Comparison of ENCODE assay signal across 25 cellular contexts in genomic region chr18:8448091-8448490, GRCh38.
"Had no signal": no experiment of that assay in that cellular context is flagged by ENCODE, and none has a peak within 500 bp of the region (broad histone marks: within the 10 kb centered on the region; RNA-seq: fewer than 3 reads in every experiment).

No MANE protein-coding gene starts in this region.

- H3K4me3 ChIP-seq: body of pancreas, ovary, smooth muscle cell, upper lobe of right lung had no signal

- H3K27ac ChIP-seq: body of pancreas, neutrophil, ovary, upper lobe of right lung had no signal

- H3K36me3 Mint-ChIP-seq: activated naive CD4-positive, alpha-beta T cell treated with anti-CD3 and anti-CD28 coated beads, Interleukin-2, amount 50 U/mL, for 72 hours; mesothelial cell of epicardium; naive B cell; stimulated activated memory B cell treated with anti-CD40 and anti-IgM and Interleukin-4, amounts not matched to agents 10 μg/mL and 1 μg/mL and 100 μg/mL, for 72 hours had no signal

- H3K27me3 ChIP-seq: body of pancreas, neutrophil, ovary, upper lobe of right lung had no signal

- H3K36me3 ChIP-seq: neutrophil, ovary, upper lobe of right lung had no signal

- H3K9me3 Mint-ChIP-seq: activated naive CD4-positive, alpha-beta T cell treated with anti-CD3 and anti-CD28 coated beads, Interleukin-2, amount 50 U/mL, for 72 hours; activated T-cell treated with anti-CD3 and anti-CD28 coated beads, Interleukin-2, amount 50 U/mL, for 72 hours; endodermal cell; stimulated activated memory B cell treated with anti-CD40 and anti-IgM and Interleukin-4, amounts not matched to agents 10 μg/mL and 1 μg/mL and 100 μg/mL, for 72 hours; stimulated activated naive CD8-positive, alpha-beta T cell treated with anti-CD3 and anti-CD28 coated beads, Interleukin-15, amount 100 ng/mL, for 72 hours had no signal

- DNase-seq: activated CD4-positive, alpha-beta T cell treated with anti-CD3 and anti-CD28 coated beads for 4 hours; activated CD4-positive, alpha-beta T cell treated with anti-CD3 and anti-CD28 coated beads, Interleukin-2, amount 50 U/mL, for 4 hours; activated CD4-positive, CD25-positive, alpha-beta regulatory T cell; activated naive CD4-positive, alpha-beta T cell; activated T-cell treated with anti-CD3 and anti-CD28 coated beads for 4 hours; activated T-cell treated with anti-CD3 and anti-CD28 coated beads, Interleukin-2, amount 50 U/mL, for 72 hours; body of pancreas; central memory CD4-positive, alpha-beta T cell; endodermal cell; head of caudate nucleus; naive B cell; nephron progenitor cell; ovary; stimulated activated CD4-positive, alpha-beta T cell treated with anti-CD3 and anti-CD28 coated beads, Interleukin-1b, Interleukin-23, amount 100 ng/mL, for 48 hours; stimulated activated CD4-positive, alpha-beta T cell treated with anti-CD3 and anti-CD28 coated beads, Interleukin-4, amount 100 ng/mL, for 4 hours; stimulated activated CD8-positive, alpha-beta memory T cell treated with anti-CD3 and anti-CD28 coated beads, Interleukin-4, amount 100 ng/mL, for 48 hours; stimulated activated naive CD8-positive, alpha-beta T cell treated with anti-CD3 and anti-CD28 coated beads, Interleukin-15, amount 100 ng/mL, for 72 hours; substantia nigra; upper lobe of right lung had no signal

- H3K4me1 Mint-ChIP-seq: mesothelial cell of epicardium; naive B cell; stimulated activated memory B cell treated with anti-CD40 and anti-IgM and Interleukin-4, amounts not matched to agents 10 μg/mL and 1 μg/mL and 100 μg/mL, for 72 hours; stimulated activated naive CD8-positive, alpha-beta T cell treated with anti-CD3 and anti-CD28 coated beads, Interleukin-15, amount 100 ng/mL, for 72 hours had no signal

- H3K27ac Mint-ChIP-seq: activated naive CD4-positive, alpha-beta T cell treated with anti-CD3 and anti-CD28 coated beads, Interleukin-2, amount 50 U/mL, for 72 hours; activated T-cell treated with anti-CD3 and anti-CD28 coated beads, Interleukin-2, amount 50 U/mL, for 72 hours; endodermal cell; mesothelial cell of epicardium; naive B cell; nephron progenitor cell; progenitor cell of endocrine pancreas; stimulated activated memory B cell treated with anti-CD40 and anti-IgM and Interleukin-4, amounts not matched to agents 10 μg/mL and 1 μg/mL and 100 μg/mL, for 72 hours; stimulated activated naive CD8-positive, alpha-beta T cell treated with anti-CD3 and anti-CD28 coated beads, Interleukin-15, amount 100 ng/mL, for 72 hours had no signal

- H3K4me3 Mint-ChIP-seq: activated T-cell treated with anti-CD3 and anti-CD28 coated beads, Interleukin-2, amount 50 U/mL, for 72 hours; endodermal cell; mesothelial cell of epicardium; naive B cell; nephron progenitor cell; stimulated activated memory B cell treated with anti-CD40 and anti-IgM and Interleukin-4, amounts not matched to agents 10 μg/mL and 1 μg/mL and 100 μg/mL, for 72 hours; stimulated activated naive CD8-positive, alpha-beta T cell treated with anti-CD3 and anti-CD28 coated beads, Interleukin-15, amount 100 ng/mL, for 72 hours had no signal

- H3K9me3 ChIP-seq: body of pancreas, neutrophil, upper lobe of right lung had no signal

- H3K4me1 ChIP-seq: body of pancreas, upper lobe of right lung had no signal

- ATAC-seq: activated naive CD4-positive, alpha-beta T cell treated with anti-CD3 and anti-CD28 coated beads, Interleukin-2, amount 50 U/mL, for 72 hours; activated T-cell treated with anti-CD3 and anti-CD28 coated beads, Interleukin-2, amount 50 U/mL, for 72 hours; body of pancreas; stimulated activated memory B cell treated with anti-CD40 and anti-IgM and Interleukin-4, amounts not matched to agents 10 μg/mL and 1 μg/mL and 100 μg/mL, for 72 hours; stimulated activated naive CD8-positive, alpha-beta T cell treated with anti-CD3 and anti-CD28 coated beads, Interleukin-15, amount 100 ng/mL, for 72 hours; upper lobe of right lung had no signal

- H3K4me2 ChIP-seq: smooth muscle cell had no signal

- H3K27me3 Mint-ChIP-seq: progenitor cell of endocrine pancreas; stimulated activated naive CD8-positive, alpha-beta T cell treated with anti-CD3 and anti-CD28 coated beads, Interleukin-15, amount 100 ng/mL, for 72 hours had no signal
